19 cellular contexts compared by ENCODE assay signal in genomic region chr7:28549998-28550397, GRCh38.
"Had no signal": no experiment of that assay in that cellular context is flagged by ENCODE, and none has a peak within 500 bp of the region (broad histone marks: within the 10 kb centered on the region; RNA-seq: fewer than 3 reads in every experiment).

No MANE protein-coding gene starts in this region.

- H3K9me2 ChIP-seq: SK-N-SH had no signal

- H3K27ac ChIP-seq: RWPE1 had no signal

- H3K9me3 ChIP-seq: SK-N-SH had no signal

- H3K36me3 Mint-ChIP-seq: T-cell had no signal

- H3K9ac ChIP-seq: SK-N-SH had no signal

- H3K4me2 ChIP-seq: SK-N-SH had no signal

- ATAC-seq: Panc1, PC-3, T-cell had no signal

- H3K4me3 Mint-ChIP-seq: T-cell had no signal

- DNase-seq: Karpas-422, KG1, MM.1S, NCI-H1092 treated with DMSO at 0.1 percent for 48 hours, NCI-H187, NCI-H2029, NCI-H2081 treated with DMSO at 0.1 percent for 48 hours, NCI-H2171, NCI-H226, NCI-H446, NCI-H510A, NCI-H774, PC-3, SHP77, SK-N-SH, SW 1271, T-cell had no signal

- H3K4me1 Mint-ChIP-seq: T-cell had no signal

- H3K27ac Mint-ChIP-seq: T-cell had no signal
